ENCODE assay signal across 9 cellular contexts in the genomic region with DNA sequence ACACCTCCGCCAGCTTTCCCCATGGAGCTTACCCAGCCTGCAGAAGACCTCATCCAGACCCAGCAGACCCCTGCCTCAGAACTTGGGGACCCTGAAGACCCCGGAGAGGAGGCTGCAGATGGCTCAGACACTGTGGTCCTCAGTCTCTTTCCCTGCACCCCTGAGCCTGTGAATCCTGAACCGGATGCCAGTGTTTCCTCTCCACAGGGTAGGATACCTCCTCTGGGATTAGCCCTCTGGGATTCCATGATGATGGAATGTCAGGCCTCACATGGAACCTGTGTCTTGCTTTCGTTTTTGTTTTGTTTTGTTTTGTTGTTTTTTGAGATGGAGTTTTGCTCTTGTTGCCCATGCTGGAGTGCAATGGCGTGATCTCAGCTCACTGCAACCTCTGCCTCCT. TPM values are rescaled to one million over a fixed set of nuclear protein-coding genes. Genes with fewer than 3 reads are reported as not detected.
DNase-seq lines count a peak whose midpoint lies in the region; TF ChIP-seq lines count a peak whose summit lies in the region.
"Had no signal": no experiment of that assay in that cellular context is flagged by ENCODE, and none has a peak within 500 bp of the region (broad histone marks: within the 10 kb centered on the region; RNA-seq: fewer than 3 reads in every experiment).

No MANE protein-coding gene starts in this region.

- 68 to 73% methylated on average over 5 of the region's 5 CpGs for WGBS in thyroid gland, 2 donors

- intact Hi-C loops in activated naive CD4-positive, alpha-beta T cell treated with anti-CD3 and anti-CD28 coated beads for 36 hours (cut with micrococcal nuclease), result loop anchor here (2.0 kb wide), 1 partner anchor 213 kb away; no protein-coding TSS in a partner anchor
- intact Hi-C loops in thyroid gland (cut with DNase I), result no loop called here

- H3K9me3 ChIP-seq in thyroid gland (no peaks in the 10 kb centered on the region), SJCRH30 (replicated peaks) (no peaks in the 10 kb centered on the region)
- H3K9me3 ChIP-seq: SJSA1 had no signal

- H3K27me3 ChIP-seq in thyroid gland (no peaks in the 10 kb centered on the region), SJCRH30 (no peaks in the 10 kb centered on the region)
- H3K27me3 ChIP-seq: SJSA1 had no signal

- TF ChIP-seq POLR2A in thyroid gland (IDR thresholded peaks at IDR 0.05), result no peak

- H3K27ac Mint-ChIP-seq in activated naive CD4-positive, alpha-beta T cell treated with anti-CD3 and anti-CD28 coated beads for 36 hours, result peak overlapping the region; percentile 46

- CTCF ChIA-PET in activated naive CD4-positive, alpha-beta T cell treated with anti-CD3 and anti-CD28 coated beads for 36 hours (lab: Charles Lee), result interaction anchor here (1.4 to 2.3 kb wide), 3 partner anchors 7 to 19 kb away, joined by 3 to 8 read pairs (median 3); partner anchors contain the start of gene NR2C2AP

- H3K36me3 ChIP-seq in thyroid gland (peaks cover 13 to 27% of the 10 kb centered on the region in 2 donors), SJCRH30 (peaks cover 19% of the 10 kb centered on the region; the same call in 1 of the 2 replicates)

- peak overlapping the region; percentile 93 for H3K4me3 Mint-ChIP-seq in activated naive CD4-positive, alpha-beta T cell treated with anti-CD3 and anti-CD28 coated beads for 36 hours

- H3K4me1 ChIP-seq in thyroid gland (peaks cover 34 to 40% of the 10 kb centered on the region in 2 donors), SJCRH30 (no peaks in the 10 kb centered on the region)

- DNase-seq in activated naive CD4-positive, alpha-beta T cell treated with anti-CD3 and anti-CD28 coated beads for 36 hours, result no peak
- no peak for DNase-seq in activated naive CD4-positive, alpha-beta T cell treated with Interleukin-2 at 50 U/mL for 16 hours
- DNase-seq in dermis blood vessel endothelial cell, result peak; percentile 45
- DNase-seq in thyroid gland, result no peak
- DNase-seq in NCI-H2227 (lab: John Stamatoyannopoulos, UW; ENCODE audit: unreplicated experiment), result no peak
- no peak for DNase-seq in SJCRH30

- TF ChIP-seq CTCF in thyroid gland (IDR thresholded peaks at IDR 0.05), result no peak

- peaks cover 8% of the 10 kb centered on the region for H3K36me3 Mint-ChIP-seq in activated naive CD4-positive, alpha-beta T cell treated with anti-CD3 and anti-CD28 coated beads for 36 hours (ENCODE audit: low read depth)

- peaks cover 45% of the 10 kb centered on the region for H3K4me1 Mint-ChIP-seq in activated naive CD4-positive, alpha-beta T cell treated with anti-CD3 and anti-CD28 coated beads for 36 hours (ENCODE audit: low read depth)

- peak overlapping the region in 1 of 3 donors; percentile 93 for H3K4me3 ChIP-seq in thyroid gland (replicated peaks in 1 of 3)
- no peak overlapping the region for H3K4me3 ChIP-seq in SJCRH30

- H3K9me3 Mint-ChIP-seq in activated naive CD4-positive, alpha-beta T cell treated with anti-CD3 and anti-CD28 coated beads for 36 hours, result no peaks in the 10 kb centered on the region

- no peaks in the 10 kb centered on the region for H3K27me3 Mint-ChIP-seq in activated naive CD4-positive, alpha-beta T cell treated with anti-CD3 and anti-CD28 coated beads for 36 hours (ENCODE audit: low read depth)

- H3K27ac ChIP-seq in thyroid gland, result peak overlapping the region in 2 of 3 donors; percentile 38 to 43
- H3K27ac ChIP-seq in SJCRH30, result no peak overlapping the region
- H3K27ac ChIP-seq: SJSA1 had no signal

RNA-seq across cellular contexts. Expression of gene RFXANK, which starts 1.9 kb away (rescaled TPM):
- 10 to 100 TPM; 48.4 to 49.3 TPM for total RNA-seq in activated naive CD4-positive, alpha-beta T cell treated with anti-CD3 and anti-CD28 coated beads for 36 hours
- total RNA-seq in dermis blood vessel endothelial cell (68.3 and 108 TPM in 2 replicates), thyroid gland (10 to 100 TPM; 32.5 to 87.8 (median 57.0) TPM)
- 52.5 and 64.2 TPM in 2 replicates for total RNA-seq in SJCRH30 (2014; rRNA removed; shearing (Covaris generic))

RNA-seq across cellular contexts. Expression of gene BORCS8, which starts 2.0 kb away (rescaled TPM):
- total RNA-seq in activated naive CD4-positive, alpha-beta T cell treated with anti-CD3 and anti-CD28 coated beads for 36 hours, result 10 to 100 TPM; 14.0 to 16.1 TPM
- total RNA-seq in dermis blood vessel endothelial cell, result 19.8 and 20.3 TPM in 2 replicates
- total RNA-seq in thyroid gland, result 10 to 100 TPM; 15.4 to 38.7 (median 18.2) TPM
- 24.9 and 26.3 TPM in 2 replicates for total RNA-seq in SJCRH30 (2014; rRNA removed; shearing (Covaris generic))

RNA-seq across cellular contexts. Expression of gene NR2C2AP, which starts 9.3 kb away (rescaled TPM):
- 10 to 100 TPM; 32.4 to 34.2 TPM for total RNA-seq in activated naive CD4-positive, alpha-beta T cell treated with anti-CD3 and anti-CD28 coated beads for 36 hours
- total RNA-seq in dermis blood vessel endothelial cell (11.3 and 18.7 TPM in 2 replicates), thyroid gland (10 to 100 TPM in 1 of 4 donors, 1 to 10 TPM in 3; 6.6 to 16.8 (median 7.6) TPM)
- 20.8 and 23.7 TPM in 2 replicates for total RNA-seq in SJCRH30 (2014; rRNA removed; shearing (Covaris generic))

RNA-seq across cellular contexts. Expression of gene NCAN, which starts 17.8 kb away (rescaled TPM):
- total RNA-seq in activated naive CD4-positive, alpha-beta T cell treated with anti-CD3 and anti-CD28 coated beads for 36 hours, result not detected
- not detected in 2 replicates for total RNA-seq in dermis blood vessel endothelial cell
- under 1 TPM in 1 of 4 donors, not detected in 3; 0.44 TPM for total RNA-seq in thyroid gland
- total RNA-seq in SJCRH30 (2014; rRNA removed; shearing (Covaris generic)), result 0.10 TPM in 1 of 2 replicates, not detected in the other
- total RNA-seq: bronchial epithelial cell, LHCN-M2, SJSA1 had no signal

RNA-seq across cellular contexts. Expression of gene MEF2B, which starts 23.9 kb away (rescaled TPM):
- 1 to 10 TPM; 3.1 to 4.6 TPM for total RNA-seq in activated naive CD4-positive, alpha-beta T cell treated with anti-CD3 and anti-CD28 coated beads for 36 hours
- total RNA-seq in dermis blood vessel endothelial cell, result 0.34 TPM in 1 of 2 replicates, not detected in the other
- 1 to 10 TPM in 1 of 4 donors, under 1 TPM in 1, not detected in 2; 0.67 to 1.5 TPM for total RNA-seq in thyroid gland
- total RNA-seq in SJCRH30 (2014; rRNA removed; shearing (Covaris generic)), result not detected in 2 replicates
